Comparison of ENCODE assay signal across 14 cellular contexts in genomic region chr22:32623943-32624342, GRCh38.
DNase-seq lines count a peak whose midpoint lies in the region; ATAC-seq and TF ChIP-seq lines count a peak whose summit lies in the region.
"Had no signal": no experiment of that assay in that cellular context is flagged by ENCODE, and none has a peak within 500 bp of the region (broad histone marks: within the 10 kb centered on the region; RNA-seq: fewer than 3 reads in every experiment).

No MANE protein-coding gene starts in this region.

- ATAC-seq in right cardiac atrium = peak; percentile 50 to 56
- peak in 2 of 4 donors; percentile 21 to 55 for ATAC-seq in psoas muscle
- no peak for ATAC-seq in HG02870 (IDR thresholded peaks at IDR 0.05; ENCODE audit: unreplicated experiment)
- ATAC-seq in stimulated activated naive B cell treated with anti-CD40 and anti-IgM and Interleukin-4, amounts not matched to agents 10 μg/mL and 1 μg/mL and 100 μg/mL, for 72 hours (replicated peaks) = no peak
- ATAC-seq: GM12878 had no signal

- no peaks in the 10 kb centered on the region for H3K36me3 ChIP-seq in psoas muscle (ENCODE audit: insufficient read depth in 1 of 2, low read depth in 1 of 2)
- H3K36me3 ChIP-seq: HAP-1 had no signal

- DNase-seq in AG10803 (ENCODE audit: low read depth) (peak; percentile 93), astrocyte of the cerebellum (ENCODE audit: low read depth) (peak; percentile 23), right cardiac atrium (peak; percentile 80 to 88 (median 84)), psoas muscle (peak; percentile 76 to 80), cerebellar nuclear complex (lab: John Stamatoyannopoulos, UW) (no peak)
- DNase-seq in activated CD4-positive, alpha-beta T cell treated with anti-CD3 and anti-CD28 coated beads for 48 hours = no peak
- no peak for DNase-seq in stimulated activated naive B cell treated with anti-CD40 and anti-IgM and Interleukin-4, amounts not matched to agents 10 μg/mL and 1 μg/mL and 100 μg/mL, for 72 hours
- DNase-seq: activated naive CD4-positive, alpha-beta T cell treated with anti-CD3 and anti-CD28 coated beads, Interleukin-2, amount 10 ng/mL, durations not matched to agents 7 days and 5 days; NCI-H524 treated with DMSO at 0.1 percent for 48 hours had no signal

- H3K4me3 ChIP-seq in AG10803 (ENCODE audit: low read length) (no peak overlapping the region), astrocyte of the cerebellum (ENCODE audit: low read depth, low read length) (no peak overlapping the region), right cardiac atrium (ENCODE audit: low read length) (no peak overlapping the region), psoas muscle (no peak overlapping the region)
- H3K4me3 ChIP-seq: GM12878, HAP-1 had no signal

- H3K4me1 Mint-ChIP-seq in stimulated activated naive B cell treated with anti-CD40 and anti-IgM and Interleukin-4, amounts not matched to agents 10 μg/mL and 1 μg/mL and 100 μg/mL, for 72 hours = peaks cover 0 to 3% of the 10 kb centered on the region in 2 donors
- H3K4me1 Mint-ChIP-seq: activated naive CD4-positive, alpha-beta T cell treated with anti-CD3 and anti-CD28 coated beads, Interleukin-2, amount 10 ng/mL, durations not matched to agents 7 days and 5 days; B cell had no signal

- H3K27me3 Mint-ChIP-seq in stimulated activated naive B cell treated with anti-CD40 and anti-IgM and Interleukin-4, amounts not matched to agents 10 μg/mL and 1 μg/mL and 100 μg/mL, for 72 hours = peaks cover 10 to 13% of the 10 kb centered on the region in 2 donors

- WGBS in right cardiac atrium = 41% methylated on average over 7 of the region's 7 CpGs
- 9 to 15% (median 13%) methylated on average over 7 of the region's 7 CpGs for WGBS in psoas muscle, 3 donors

- H3K4me3 Mint-ChIP-seq in stimulated activated naive B cell treated with anti-CD40 and anti-IgM and Interleukin-4, amounts not matched to agents 10 μg/mL and 1 μg/mL and 100 μg/mL, for 72 hours = no peak overlapping the region
- H3K4me3 Mint-ChIP-seq: activated naive CD4-positive, alpha-beta T cell treated with anti-CD3 and anti-CD28 coated beads, Interleukin-2, amount 10 ng/mL, durations not matched to agents 7 days and 5 days; B cell; stimulated activated naive CD8-positive, alpha-beta T cell treated with anti-CD3 and anti-CD28 coated beads, Interleukin-15, Interleukin-2, amounts not matched to agents 100 ng/mL and 50 ng/mL, for 24 hours had no signal

- in situ Hi-C loops in astrocyte of the cerebellum (cut with HindIII; ENCODE audit: low sequenced_read_pairs) = no loop called here

- peaks cover 55% of the 10 kb centered on the region for H3K4me1 ChIP-seq in right cardiac atrium (ENCODE audit: control insufficient read depth, insufficient read depth, low read length)
- H3K4me1 ChIP-seq in psoas muscle = peaks cover 11% of the 10 kb centered on the region
- H3K4me1 ChIP-seq: HAP-1 had no signal

- peak overlapping the region; percentile 97 for H3K27ac ChIP-seq in right cardiac atrium (ENCODE audit: low read length)
- H3K27ac ChIP-seq in psoas muscle = peak overlapping the region; percentile 6

- no peaks in the 10 kb centered on the region for H3K36me3 Mint-ChIP-seq in stimulated activated naive B cell treated with anti-CD40 and anti-IgM and Interleukin-4, amounts not matched to agents 10 μg/mL and 1 μg/mL and 100 μg/mL, for 72 hours
- H3K36me3 Mint-ChIP-seq: activated naive CD4-positive, alpha-beta T cell treated with anti-CD3 and anti-CD28 coated beads, Interleukin-2, amount 10 ng/mL, durations not matched to agents 7 days and 5 days had no signal

- H3K9me3 Mint-ChIP-seq in stimulated activated naive B cell treated with anti-CD40 and anti-IgM and Interleukin-4, amounts not matched to agents 10 μg/mL and 1 μg/mL and 100 μg/mL, for 72 hours = peaks cover 0 to 2% of the 10 kb centered on the region in 2 donors
- H3K9me3 Mint-ChIP-seq: activated naive CD4-positive, alpha-beta T cell treated with anti-CD3 and anti-CD28 coated beads, Interleukin-2, amount 10 ng/mL, durations not matched to agents 7 days and 5 days had no signal

- intact Hi-C loops in right cardiac atrium (cut with DNase I) = loop anchor here in 2 of 4 donors (5.0 to 10.0 kb wide), 4 partner anchors 73 to 178 kb away; partner anchors contain the start of gene TIMP3 (in 1 of the 2)
- intact Hi-C loops in psoas muscle (cut with DNase I) = loop anchor here (5.0 to 10.0 kb wide), 2 partner anchors 89 to 92 kb away; no protein-coding TSS in a partner anchor

- H3K27ac Mint-ChIP-seq in stimulated activated naive B cell treated with anti-CD40 and anti-IgM and Interleukin-4, amounts not matched to agents 10 μg/mL and 1 μg/mL and 100 μg/mL, for 72 hours = no peak overlapping the region
- H3K27ac Mint-ChIP-seq: activated naive CD4-positive, alpha-beta T cell treated with anti-CD3 and anti-CD28 coated beads, Interleukin-2, amount 10 ng/mL, durations not matched to agents 7 days and 5 days; B cell; stimulated activated naive CD8-positive, alpha-beta T cell treated with anti-CD3 and anti-CD28 coated beads, Interleukin-15, Interleukin-2, amounts not matched to agents 100 ng/mL and 50 ng/mL, for 24 hours had no signal

- H3K27me3 ChIP-seq in right cardiac atrium (ENCODE audit: control insufficient read depth, insufficient read depth) (no peaks in the 10 kb centered on the region), psoas muscle (ENCODE audit: insufficient read depth in 3 of 3, low read length in 2 of 3) (peaks cover 0 to 5% (median 1%) of the 10 kb centered on the region in 3 donors)

- no peak for TF ChIP-seq CTCF in AG10803 (conservative IDR thresholded peaks at IDR 0.05; ENCODE audit: low read length)
- TF ChIP-seq CTCF in astrocyte of the cerebellum (IDR thresholded peaks at IDR 0.05; ENCODE audit: low read depth, low read length, missing control alignments) = no peak
- no peak for TF ChIP-seq CTCF in psoas muscle (IDR thresholded peaks at IDR 0.05)

- H3K9me3 ChIP-seq in right cardiac atrium (ENCODE audit: control insufficient read depth, low read length) (no peaks in the 10 kb centered on the region), psoas muscle (no peaks in the 10 kb centered on the region)

Comparison
In these comparisons a context has a peak if more than half of its experiments do, and no peak if none do; other contexts are left out.
1. DNase-seq: peak in AG10803 (single experiment), astrocyte of the cerebellum (single experiment), right cardiac atrium (3 of 3) and psoas muscle (2 of 2); none in activated CD4-positive, alpha-beta T cell treated with anti-CD3 and anti-CD28 coated beads for 48 hours (single experiment), cerebellar nuclear complex (0 of 2) and stimulated activated naive B cell treated with anti-CD40 and anti-IgM and Interleukin-4, amounts not matched to agents 10 μg/mL and 1 μg/mL and 100 μg/mL, for 72 hours (single experiment).
2. ATAC-seq: peak in right cardiac atrium (2 of 2); none in HG02870 (single experiment) and stimulated activated naive B cell treated with anti-CD40 and anti-IgM and Interleukin-4, amounts not matched to agents 10 μg/mL and 1 μg/mL and 100 μg/mL, for 72 hours (0 of 2).